16 cellular contexts compared by ENCODE assay signal in the genomic region with DNA sequence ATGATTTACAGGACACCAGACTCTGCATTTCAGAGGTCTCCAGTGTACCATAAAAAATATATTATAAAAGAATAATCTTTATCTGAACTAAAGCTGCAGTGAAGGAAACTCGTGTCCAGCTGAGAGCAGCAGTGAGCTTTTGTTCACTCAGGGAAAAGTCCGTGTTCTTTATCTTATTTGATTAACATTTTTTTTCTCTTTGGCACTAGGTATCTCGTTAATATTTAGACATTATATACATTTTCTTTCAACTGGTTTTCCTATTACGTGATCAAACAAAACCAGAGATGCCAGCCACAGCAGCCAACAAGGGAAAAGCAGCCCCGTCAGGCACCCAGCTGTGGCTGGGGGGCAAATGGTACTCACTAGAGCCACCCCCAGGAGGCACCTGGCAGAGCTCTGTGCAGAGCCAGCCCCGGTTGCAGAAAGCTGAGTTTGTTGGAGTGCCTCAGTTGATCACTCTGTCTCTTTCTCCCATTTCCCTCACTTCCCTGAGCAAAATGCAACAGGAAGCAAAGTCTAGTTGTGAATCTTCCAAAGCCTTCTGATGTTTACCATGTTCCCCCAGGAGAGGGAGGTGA. TPM values are rescaled to one million over a fixed set of nuclear protein-coding genes. Genes with fewer than 3 reads are reported as not detected.
DNase-seq lines count a peak whose midpoint lies in the region; ATAC-seq and TF ChIP-seq lines count a peak whose summit lies in the region.
"Had no signal": no experiment of that assay in that cellular context is flagged by ENCODE, and none has a peak within 500 bp of the region (broad histone marks: within the 10 kb centered on the region; RNA-seq: fewer than 3 reads in every experiment).

No MANE protein-coding gene starts in this region.

- no TSS peak for BruUV-seq in Calu3 (replicated peaks; lab: Mats Ljungman, UMichigan)

- no peaks in the 10 kb centered on the region for H3K79me2 ChIP-seq in hepatocyte

- H3K9me3 Mint-ChIP-seq in Calu3 (ENCODE audit: low read depth, unreplicated experiment) (no peaks in the 10 kb centered on the region), osteocyte (ENCODE audit: unreplicated experiment) (no peaks in the 10 kb centered on the region)
- H3K9me3 Mint-ChIP-seq: activated naive CD4-positive, alpha-beta T cell treated with anti-CD3 and anti-CD28 coated beads, Interleukin-2, amount 10 ng/mL, durations not matched to agents 7 days and 5 days; immature natural killer cell had no signal

- H3K36me3 ChIP-seq in SK-N-MC (ENCODE audit: insufficient read depth, low read length) (no peaks in the 10 kb centered on the region), hepatocyte (replicated peaks; ENCODE audit: insufficient read depth, low read depth) (no peaks in the 10 kb centered on the region), heart right ventricle (no peaks in the 10 kb centered on the region)
- H3K36me3 ChIP-seq: thoracic aorta had no signal

- H3K9me2 ChIP-seq in hepatocyte (replicated peaks; ENCODE audit: insufficient read depth) = no peaks in the 10 kb centered on the region

- no peaks in the 10 kb centered on the region for H3K36me3 Mint-ChIP-seq in Calu3 (ENCODE audit: insufficient read depth, unreplicated experiment)
- H3K36me3 Mint-ChIP-seq in osteocyte (ENCODE audit: unreplicated experiment) = no peaks in the 10 kb centered on the region
- H3K36me3 Mint-ChIP-seq: activated naive CD4-positive, alpha-beta T cell treated with anti-CD3 and anti-CD28 coated beads, Interleukin-2, amount 10 ng/mL, durations not matched to agents 7 days and 5 days had no signal

- H3K4me3 Mint-ChIP-seq in Calu3 (ENCODE audit: low read depth, unreplicated experiment) = peak overlapping the region; percentile 36
- H3K4me3 Mint-ChIP-seq in osteocyte (ENCODE audit: unreplicated experiment) = peak overlapping the region; percentile 65

- ATAC-seq in HG03469 (IDR thresholded peaks at IDR 0.05; ENCODE audit: unreplicated experiment) = no peak
- no peak for ATAC-seq in heart right ventricle
- ATAC-seq: psoas muscle had no signal

- H3K4me3 ChIP-seq in SK-N-MC = peak overlapping the region; percentile 89
- no peak overlapping the region for H3K4me3 ChIP-seq in hepatocyte
- H3K4me3 ChIP-seq in heart right ventricle = no peak overlapping the region
- H3K4me3 ChIP-seq: psoas muscle had no signal

- no peak overlapping the region for H2AFZ ChIP-seq in hepatocyte

- CTCF ChIA-PET in Calu3 (lab: Charles Lee) = interaction anchor here (0.6 to 1.1 kb wide), 3 partner anchors 9 to 666 kb away, joined by 3 to 7 read pairs (median 3); no protein-coding TSS in a partner anchor

- no peak overlapping the region for H3K9ac ChIP-seq in SK-N-MC (ENCODE audit: insufficient read length)

- H3K4me2 ChIP-seq in hepatocyte = peak overlapping the region; percentile 98

- TF ChIP-seq CTCF in Calu3 (IDR thresholded peaks at IDR 0.05; ENCODE audit: unreplicated experiment) (no peak), hepatocyte (IDR thresholded peaks at IDR 0.05; ENCODE audit: poor library complexity) (peak; percentile 10), osteocyte (IDR thresholded peaks at IDR 0.05) (no peak), heart right ventricle (IDR thresholded peaks at IDR 0.05) (no peak)

- no peak overlapping the region for H3K27ac Mint-ChIP-seq in Calu3 (ENCODE audit: unreplicated experiment)
- H3K27ac Mint-ChIP-seq in osteocyte (ENCODE audit: unreplicated experiment) = no peak overlapping the region
- H3K27ac Mint-ChIP-seq: activated naive CD4-positive, alpha-beta T cell treated with anti-CD3 and anti-CD28 coated beads, Interleukin-2, amount 10 ng/mL, durations not matched to agents 7 days and 5 days; immature natural killer cell had no signal

- no peak for TF ChIP-seq POLR2A in erythroblast (IDR thresholded peaks at IDR 0.05; ENCODE audit: low read length)

- DNase-seq in Calu3 (no peak), SK-N-MC (ENCODE audit: low read depth, low spot score) (no peak), hepatocyte (ENCODE audit: low spot score) (no peak), osteocyte (ENCODE audit: extremely low spot score, unreplicated experiment) (no peak), erythroblast (lab: John Stamatoyannopoulos, UW) (no peak), NCI-H1436 (lab: John Stamatoyannopoulos, UW) (no peak), heart right ventricle (no peak)
- DNase-seq: activated naive CD4-positive, alpha-beta T cell treated with anti-CD3 and anti-CD28 coated beads, Interleukin-2, amount 10 ng/mL, durations not matched to agents 7 days and 5 days; immature natural killer cell; NCI-H146; NCI-H2227 treated with DMSO at 0.1 percent for 48 hours; psoas muscle; stimulated activated CD8-positive, alpha-beta memory T cell treated with anti-CD3 and anti-CD28 coated beads, Interleukin-4, amount 100 ng/mL, for 48 hours had no signal

- H3K4me1 ChIP-seq in hepatocyte (ENCODE audit: insufficient read depth) = peaks cover 17% of the 10 kb centered on the region
- H3K4me1 ChIP-seq in heart right ventricle = peaks cover 0 to 8% (median 0%) of the 10 kb centered on the region in 9 donors
- H3K4me1 ChIP-seq: psoas muscle had no signal

- H3K4me1 Mint-ChIP-seq in Calu3 (ENCODE audit: low read depth, unreplicated experiment) = no peaks in the 10 kb centered on the region
- peaks cover 7% of the 10 kb centered on the region for H3K4me1 Mint-ChIP-seq in osteocyte (ENCODE audit: unreplicated experiment)

- 31% methylated on average over 6 of the region's 6 CpGs for WGBS in hepatocyte (ENCODE audit: low lambda C conversion rate, missing lambda C conversion rate)
- 28 to 30% methylated on average over 6 of the region's 6 CpGs for WGBS in heart right ventricle, 2 donors

- H3K27me3 ChIP-seq in hepatocyte (peaks cover 59% of the 10 kb centered on the region), heart right ventricle (peaks cover 0 to 73% (median 63%) of the 10 kb centered on the region in 7 donors)

- intact Hi-C loops in Calu3 (cut with micrococcal nuclease; ENCODE audit: unreplicated experiment) (no loop called here), heart right ventricle (cut with DNase I) (no loop called here)

- H3K9me3 ChIP-seq in SK-N-MC (ENCODE audit: low read depth, low read length) (no peaks in the 10 kb centered on the region), hepatocyte (ENCODE audit: low read depth) (no peaks in the 10 kb centered on the region), heart right ventricle (peaks cover 0 to under 1% (median 0%) of the 10 kb centered on the region in 11 donors)
- H3K9me3 ChIP-seq: psoas muscle, thoracic aorta had no signal

- H4K20me1 ChIP-seq in hepatocyte (ENCODE audit: insufficient read depth, poor library complexity, severe bottlenecking) = no peaks in the 10 kb centered on the region

- H3K27ac ChIP-seq in SK-N-MC = peak overlapping the region; percentile 54; the same call in 1 of the 2 replicates
- H3K27ac ChIP-seq in hepatocyte = no peak overlapping the region
- no peak overlapping the region for H3K27ac ChIP-seq in heart right ventricle
- H3K27ac ChIP-seq: psoas muscle, thoracic aorta had no signal

- H3K27me3 Mint-ChIP-seq in Calu3 (ENCODE audit: unreplicated experiment) (peaks cover 78% of the 10 kb centered on the region), osteocyte (ENCODE audit: unreplicated experiment) (peaks cover 54% of the 10 kb centered on the region)

RNA-seq across cellular contexts. Expression of gene HS3ST4, which starts 1.1 kb away (rescaled TPM):
- total RNA-seq in Calu3 (2022) (not detected in 2 replicates), hepatocyte (1.8 and 3.1 TPM in 2 replicates), osteocyte (not detected in 2 replicates), heart right ventricle (not detected)
- polyA plus RNA-seq in hepatocyte (2.0 and 3.4 TPM in 2 replicates), heart right ventricle (under 1 TPM in 1 of 2 donors, not detected in 1; 0.01 TPM)
- total RNA-seq: epithelial cell of proximal tubule, psoas muscle, thoracic aorta had no signal
- polyA plus RNA-seq: immature natural killer cell had no signal
